Comparison of ENCODE assay signal across 21 cellular contexts in the genomic region with DNA sequence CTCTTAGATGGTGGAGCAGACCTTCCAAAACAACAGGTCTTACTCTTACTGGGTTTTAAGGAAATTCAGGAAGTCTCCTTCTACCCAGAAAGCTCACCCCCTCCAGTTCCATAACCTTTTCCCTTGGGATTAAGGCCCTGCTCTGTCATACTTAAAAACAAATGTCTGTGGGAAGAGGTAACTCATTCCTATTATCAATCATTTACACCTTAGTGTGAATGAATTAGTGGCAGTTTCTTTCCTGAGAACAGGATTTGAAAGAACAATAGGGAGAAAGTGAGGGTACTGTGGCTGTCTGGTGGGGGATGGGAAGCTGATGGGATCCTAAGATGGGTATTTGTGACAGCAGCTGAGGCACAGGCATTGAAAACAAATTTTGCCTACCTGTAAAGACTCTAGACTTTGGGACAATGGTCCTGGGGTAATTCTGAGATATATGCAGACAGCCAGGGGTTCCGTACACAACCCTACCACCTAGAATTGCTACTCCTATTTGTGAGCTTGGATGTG. TPM values are rescaled to one million over a fixed set of nuclear protein-coding genes. Genes with fewer than 3 reads are reported as not detected.
DNase-seq lines count a peak whose midpoint lies in the region; ATAC-seq, FAIRE-seq and TF ChIP-seq lines count a peak whose summit lies in the region.
"Had no signal": no experiment of that assay in that cellular context is flagged by ENCODE, and none has a peak within 500 bp of the region (broad histone marks: within the 10 kb centered on the region; RNA-seq: fewer than 3 reads in every experiment).

No MANE protein-coding gene starts in this region.

- H3K79me1 ChIP-seq in H1 (ENCODE audit: low read depth, low read length) = no peaks in the 10 kb centered on the region

- H3K56ac ChIP-seq in H1 (replicated peaks; ENCODE audit: insufficient read length, low read depth, low read length) = no peak overlapping the region

- H3K27ac ChIP-seq in left ventricle myocardium inferior (replicated peaks) (peak overlapping the region; percentile 54), H1 (ENCODE audit: low read depth, low read length) (no peak overlapping the region), neural progenitor cell (no peak overlapping the region), aorta (ENCODE audit: low read depth in 1 of 2, low read length in 2 of 2) (peak overlapping the region; percentile 12 to 44)

- no peak overlapping the region for H3K4me3 ChIP-seq in left ventricle myocardium inferior
- H3K4me3 ChIP-seq in H1 (ENCODE audit: extremely low read depth in 1 of 4, insufficient read depth in 2 of 4, low read depth in 3 of 4, low read length in 4 of 4) = no peak overlapping the region
- H3K4me3 ChIP-seq in neural progenitor cell = no peak overlapping the region
- no peak overlapping the region for H3K4me3 ChIP-seq in aorta (ENCODE audit: low read length in 2 of 2)

- H3K9me3 ChIP-seq in left ventricle myocardium inferior (replicated peaks) (no peaks in the 10 kb centered on the region), H1 (ENCODE audit: insufficient read depth in 2 of 2, low read depth in 1 of 2, low read length in 1 of 2) (no peaks in the 10 kb centered on the region), neural progenitor cell (ENCODE audit: low read depth) (no peaks in the 10 kb centered on the region), aorta (ENCODE audit: control insufficient read depth, low read length) (no peaks in the 10 kb centered on the region)

- H3K4me1 ChIP-seq in left ventricle myocardium inferior (peaks cover 80% of the 10 kb centered on the region), H1 (replicated peaks in 1 of 4; ENCODE audit: control insufficient read depth in 3 of 4, insufficient read depth in 4 of 4, low read length in 3 of 4) (peaks cover 0 to 15% (median 5%) of the 10 kb centered on the region in 4 experiments; a peak in 6 of 7 replicates), neural progenitor cell (peaks cover 29% of the 10 kb centered on the region), aorta (ENCODE audit: control insufficient read depth in 1 of 2, insufficient read depth in 2 of 2, low read length in 2 of 2) (peaks cover 3 to 11% of the 10 kb centered on the region in 2 donors)

- H3K36me3 ChIP-seq in left ventricle myocardium inferior (peaks cover 35% of the 10 kb centered on the region), H1 (ENCODE audit: control insufficient read depth in 2 of 4, insufficient read depth in 4 of 4, low read length in 3 of 4) (0 out of 8 replicates have a peak, but pooled peaks cover 0 to 3% (median 0%) of the 10 kb centered on the region in 4 experiments), neural progenitor cell (no peaks in the 10 kb centered on the region), aorta (ENCODE audit: control insufficient read depth in 1 of 2, insufficient read depth in 2 of 2, low read length in 1 of 2) (peaks cover 6 to 10% of the 10 kb centered on the region in 2 donors)

- no peak overlapping the region for H3K14ac ChIP-seq in H1 (ENCODE audit: insufficient read length)

- no peak overlapping the region for H2AK5ac ChIP-seq in H1 (ENCODE audit: low read depth, low read length)

- no peaks in the 10 kb centered on the region for H3K23me2 ChIP-seq in H1 (ENCODE audit: low read depth, low read length)

- H4K8ac ChIP-seq in H1 (ENCODE audit: extremely low read depth, insufficient read depth, low read length) = no peak overlapping the region

- no peak overlapping the region for H2BK120ac ChIP-seq in H1 (replicated peaks; ENCODE audit: low read depth, low read length)

- TF ChIP-seq EP300 in H1 (IDR thresholded peaks at IDR 0.05; ENCODE audit: borderline replicate concordance in 1 of 2, low read depth in 2 of 2, low read length in 2 of 2) = no peak

- H3F3A ChIP-seq in neural progenitor cell (ENCODE audit: low read depth) = peaks cover 22% of the 10 kb centered on the region

- intact Hi-C loops in left ventricle myocardium inferior (cut with micrococcal nuclease) = no loop called here
- intact Hi-C loops in Right ventricle myocardium superior (cut with DNase I) = no loop called here
- intact Hi-C loops in aorta (cut with DNase I) = loop anchor here in 1 of 2 donors (10.0 kb wide), 1 partner anchor 68 kb away; no protein-coding TSS in a partner anchor

- TF ChIP-seq RAD21 in H1 (IDR thresholded peaks at IDR 0.05 in 1 of 2, conservative IDR thresholded peaks at IDR 0.05 in 1 of 2; ENCODE audit: low read depth in 2 of 2, low read length in 2 of 2) = no peak

- WGBS in H1 (ENCODE audit: extremely low coverage in 1 of 2, insufficient coverage in 1 of 2, insufficient read length in 1 of 2, insufficient replicate concordance in 2 of 2, low coverage in 1 of 2, low lambda C conversion rate in 2 of 2, missing lambda C conversion rate in 1 of 2), 2 experiments = 89% methylated on average over 1 of the region's 1 CpG; no CpG with 5 or more reads in 1 of the 2 experiments
- WGBS in aorta, 2 donors = 75 to 96% methylated on average over 1 of the region's 1 CpG

- POLR2A ChIA-PET in H1 (lab: Charles Lee; ENCODE audit: partially characterized antibody) = no interaction called here

- no peak overlapping the region for H3K23ac ChIP-seq in H1 (ENCODE audit: insufficient read length)

- H4K20me1 ChIP-seq in H1 (replicated peaks in 1 of 2; ENCODE audit: control insufficient read depth in 1 of 2, insufficient read depth in 2 of 2, low read length in 2 of 2) (no peaks in the 10 kb centered on the region), neural progenitor cell (ENCODE audit: low read depth) (no peaks in the 10 kb centered on the region)

- DNase-seq in left ventricle myocardium inferior (no peak), Right ventricle myocardium superior (no peak), H1 (ENCODE audit: low read depth in 1 of 2, low spot score in 2 of 2) (no peak), neural progenitor cell (ENCODE audit: low spot score) (peak; percentile 19), aorta (no peak), GM19240 (ENCODE audit: insufficient read length, low spot score) (no peak)
- DNase-seq: GF-D8, KG1, NCI-H1436 treated with DMSO at 0.1 percent for 48 hours, NCI-H2029 treated with DMSO at 0.1 percent for 48 hours, NCI-H2227 treated with DMSO at 0.1 percent for 48 hours, NCI-H524 treated with DMSO at 0.1 percent for 48 hours, SHP77 had no signal

- CTCF ChIA-PET in H1 (lab: Charles Lee; ENCODE audit: partially characterized antibody) = interaction anchor here (1.0 to 1.1 kb wide), 2 partner anchors 53 to 133 kb away, joined by 3 to 4 read pairs; no protein-coding TSS in a partner anchor

- TF ChIP-seq CTCF in left ventricle myocardium inferior (IDR thresholded peaks at IDR 0.05; ENCODE audit: borderline replicate concordance) = no peak
- TF ChIP-seq CTCF in H1 (IDR thresholded peaks at IDR 0.05; ENCODE audit: control extremely low read depth in 1 of 3, insufficient read depth in 1 of 3, low read depth in 1 of 3, low read length in 3 of 3) = no peak
- TF ChIP-seq CTCF in neural progenitor cell (IDR thresholded peaks at IDR 0.05) = no peak

- H3K79me2 ChIP-seq in H1 (ENCODE audit: control insufficient read depth in 1 of 2, insufficient read depth in 2 of 2, low read length in 2 of 2) (no peaks in the 10 kb centered on the region), neural progenitor cell (ENCODE audit: low read depth) (no peaks in the 10 kb centered on the region)

- no peak for TF ChIP-seq POLR2A in H1 (IDR thresholded peaks at IDR 0.05; ENCODE audit: control extremely low read depth in 1 of 2, low read depth in 2 of 2, low read length in 2 of 2)

- no peak overlapping the region for H4K5ac ChIP-seq in H1 (ENCODE audit: insufficient read length, low read depth, low read length)

- no peak overlapping the region for H3K18ac ChIP-seq in H1 (ENCODE audit: extremely low read depth, low read length)

- no peaks in the 10 kb centered on the region for H3K27me3 ChIP-seq in left ventricle myocardium inferior (ENCODE audit: low read depth)
- no peaks in the 10 kb centered on the region for H3K27me3 ChIP-seq in H1 (replicated peaks in 1 of 4; ENCODE audit: control insufficient read depth in 3 of 4, extremely low read depth in 1 of 4, insufficient read depth in 3 of 4, low read length in 3 of 4)
- no peaks in the 10 kb centered on the region for H3K27me3 ChIP-seq in neural progenitor cell
- H3K27me3 ChIP-seq in aorta (ENCODE audit: control insufficient read depth in 1 of 2, insufficient read depth in 2 of 2, low read length in 1 of 2) = no peaks in the 10 kb centered on the region

- H2BK15ac ChIP-seq in H1 (ENCODE audit: low read length) = no peak overlapping the region

- no peak overlapping the region for H2BK12ac ChIP-seq in H1 (ENCODE audit: low read depth, low read length)

- H3K27ac Mint-ChIP-seq in neural progenitor cell = no peak overlapping the region
- H3K27ac Mint-ChIP-seq: CD14-positive monocyte had no signal

- H2BK5ac ChIP-seq in H1 (ENCODE audit: low read depth, low read length) = no peak overlapping the region

- no peaks in the 10 kb centered on the region for H3K9me3 Mint-ChIP-seq in neural progenitor cell
- H3K9me3 Mint-ChIP-seq: CD14-positive monocyte had no signal

- H3K4me1 Mint-ChIP-seq in neural progenitor cell = peaks cover 3% of the 10 kb centered on the region

- H3K36me3 Mint-ChIP-seq in neural progenitor cell = no peaks in the 10 kb centered on the region
- H3K36me3 Mint-ChIP-seq: CD14-positive monocyte had no signal

- H2AFZ ChIP-seq in H1 (ENCODE audit: low read length) (no peak overlapping the region), neural progenitor cell (replicated peaks) (no peak overlapping the region)

- H3K27me3 Mint-ChIP-seq in neural progenitor cell (ENCODE audit: insufficient read depth, low read depth) = peaks cover 2% of the 10 kb centered on the region

- H3K4ac ChIP-seq in H1 (replicated peaks; ENCODE audit: insufficient read length, low read depth, low read length) = no peak overlapping the region

- H2BK20ac ChIP-seq in H1 (ENCODE audit: low read length) = no peak overlapping the region

- H3K4me3 Mint-ChIP-seq in neural progenitor cell = no peak overlapping the region
- H3K4me3 Mint-ChIP-seq: CD14-positive monocyte had no signal

- ATAC-seq in Right ventricle myocardium superior (ENCODE audit: poor library complexity) (no peak), aorta (ENCODE audit: low FRiP score) (no peak), GM21367 (IDR thresholded peaks at IDR 0.05; ENCODE audit: unreplicated experiment) (no peak), HG02571 (IDR thresholded peaks at IDR 0.05; ENCODE audit: unreplicated experiment) (no peak)
- ATAC-seq: HCT116, SK-N-SH treated with all-trans-retinoic acid at 6 μM for 48 hours had no signal

- peak; percentile 13 for FAIRE-seq in H1 (lab: Jason Lieb, UNC)
- FAIRE-seq: A204.1, GM12892, RCC 7860 had no signal

- peak overlapping the region in 1 of 2 experiments; percentile 20; a peak in 1 of 4 replicates for H3K4me2 ChIP-seq in H1 (ENCODE audit: insufficient read depth in 1 of 2, low read depth in 2 of 2, low read length in 2 of 2)
- H3K4me2 ChIP-seq in neural progenitor cell = peak overlapping the region; percentile 6

- H3K9ac ChIP-seq in H1 (replicated peaks in 1 of 4; ENCODE audit: extremely low read depth in 1 of 4, low read depth in 3 of 4, low read length in 3 of 4) (no peak overlapping the region), neural progenitor cell (no peak overlapping the region)

- H4K91ac ChIP-seq in H1 (replicated peaks; ENCODE audit: insufficient read length, low read length) = no peak overlapping the region

RNA-seq across cellular contexts. Expression of a gene that starts 22.2 kb away (rescaled TPM):
- total RNA-seq in left ventricle myocardium inferior (358 TPM), Right ventricle myocardium superior (226 TPM), neural progenitor cell (ENCODE audit: low replicate concordance) (4.6 and 7.9 TPM in 2 replicates), aorta (100 to 1,000 TPM; 243 to 273 TPM)
- 245 and 264 TPM in 2 replicates for total RNA-seq in H1 (2021; fragmentation: NEBNext Ultra II Directional; extraction: Animal tissue kit (Norgen Biotek cat#: 25700))
- polyA plus RNA-seq in H1 (2011; rRNA removed) (169 and 199 TPM in 2 replicates), aorta (100 to 1,000 TPM; 159 to 232 TPM)
- 145 TPM for polyA plus RNA-seq in H1 (2011; cell fraction: cytosol; rRNA removed)
- 149 TPM for polyA plus RNA-seq in H1 (2011; cell fraction: nucleus; rRNA removed)
- polyA plus RNA-seq in H1 (2012, experiment 1 of 2) = 232 to 293 TPM (median 265 TPM) in 4 replicates
- polyA plus RNA-seq in H1 (2012, experiment 2 of 2) = 278 TPM
- 242 TPM for polyA plus RNA-seq in H1 (2013, experiment 1 of 2)
- 244 TPM for polyA plus RNA-seq in H1 (2013, experiment 2 of 2)
- 142 and 150 TPM in 2 replicates for polyA minus RNA-seq in H1 (2011; rRNA and poly(A)+ RNA removed)
- 109 TPM for polyA minus RNA-seq in H1 (2011; cell fraction: cytosol; rRNA and poly(A)+ RNA removed)
- 70.1 TPM for polyA minus RNA-seq in H1 (2011; cell fraction: nucleus; rRNA and poly(A)+ RNA removed)

Comparison
In these comparisons a context has a peak if more than half of its experiments do, and no peak if none do; other contexts are left out.
1. H3K27ac ChIP-seq: peak in left ventricle myocardium inferior (single experiment) and aorta (2 of 2); none in H1 (single experiment) and neural progenitor cell (single experiment).
2. RNA of a gene that starts 22.2 kb away (total RNA-seq): 358 TPM in left ventricle myocardium inferior (single experiment), 243 to 273 TPM in aorta, 245 to 264 TPM in H1 and 226 TPM in Right ventricle myocardium superior (single experiment); 4.6 to 7.9 TPM in neural progenitor cell; every median in the first group is over 10 times any median in the second.